8 cellular contexts compared by ENCODE assay signal in the genomic region with DNA sequence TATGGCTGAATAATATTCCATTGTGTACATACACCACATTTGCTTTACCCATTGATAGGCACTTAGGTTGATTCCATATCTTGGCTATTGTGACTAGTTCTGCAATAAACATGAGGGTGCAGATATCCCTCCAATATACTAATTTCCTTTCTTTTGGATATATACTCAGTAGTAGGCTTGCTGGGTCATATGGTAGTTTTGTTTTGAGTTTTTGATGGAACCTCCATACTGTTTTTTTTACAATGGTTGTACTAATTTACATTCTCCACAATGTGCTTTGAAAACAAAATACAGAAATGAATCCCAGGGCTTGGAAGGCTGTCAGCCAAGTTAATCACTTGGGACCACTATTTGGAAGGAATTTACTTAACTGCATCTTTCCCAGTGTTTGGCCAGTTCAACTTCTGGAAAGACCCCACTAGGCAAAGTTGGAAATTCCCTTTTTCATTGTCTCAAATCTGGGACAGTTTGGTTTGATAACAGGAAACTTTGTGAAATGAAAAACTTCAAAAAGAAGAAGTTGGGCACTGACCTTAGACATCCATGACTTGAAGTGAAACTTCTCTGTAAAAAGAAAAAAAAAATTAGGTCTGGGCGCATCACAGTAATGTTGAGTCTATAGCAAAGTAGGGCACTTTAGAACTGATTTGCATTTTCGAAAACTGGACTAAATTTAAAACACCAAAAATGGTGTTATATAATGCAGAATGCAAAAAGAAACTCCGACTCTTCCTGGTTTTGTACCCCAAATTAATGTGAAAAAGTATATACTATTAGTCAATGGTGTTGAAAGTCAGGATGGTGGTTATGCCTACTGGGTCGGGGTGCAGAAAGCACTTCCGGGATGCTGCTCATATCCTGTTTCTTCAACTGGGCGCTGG. TPM values are rescaled to one million over a fixed set of nuclear protein-coding genes. Genes with fewer than 3 reads are reported as not detected.
DNase-seq lines count a peak whose midpoint lies in the region; ATAC-seq and TF ChIP-seq lines count a peak whose summit lies in the region.

No MANE protein-coding gene starts in this region.

- ATAC-seq in GM21360 (IDR thresholded peaks at IDR 0.05; ENCODE audit: unreplicated experiment), result peak; percentile 50
- ATAC-seq in HG03565 (IDR thresholded peaks at IDR 0.05; ENCODE audit: unreplicated experiment), result peak; percentile 63
- ATAC-seq in omental fat pad (ENCODE audit: low FRiP score), result no peak

- TF ChIP-seq CTCF in GM13977 (IDR thresholded peaks at IDR 0.05; ENCODE audit: extremely low read depth, insufficient read depth, missing control alignments) (no peak), fibroblast of the aortic adventitia (IDR thresholded peaks at IDR 0.05; ENCODE audit: insufficient read depth, low read length) (no peak), omental fat pad (IDR thresholded peaks at IDR 0.05) (no peak)

- in situ Hi-C loops in GM13977 (cut with MboI; ENCODE audit: low pct_unique_long_range_greater_than_20kb, low sequenced_read_pairs, unreplicated experiment), result no loop called here

- DNase-seq in GM13977 (ENCODE audit: low spot score) (peak; percentile 74), fibroblast of the aortic adventitia (ENCODE audit: low read depth) (peak; percentile 28), NCI-H226 (no peak), NCI-H2081 treated with DMSO at 0.1 percent for 48 hours (lab: John Stamatoyannopoulos, UW) (no peak), DMS79 treated with DMSO at 0.1 percent for 48 hours (lab: John Stamatoyannopoulos, UW) (no peak), omental fat pad (ENCODE audit: low spot score) (no peak)

- no peak overlapping the region for H3K4me3 ChIP-seq in fibroblast of the aortic adventitia (ENCODE audit: low read depth, low read length)

RNA-seq across cellular contexts. Expression of a gene that starts 6.0 kb away (rescaled TPM):
- total RNA-seq in fibroblast of the aortic adventitia (ENCODE audit: low replicate concordance) (8.5 and 24.1 TPM in 2 replicates), omental fat pad (100 to 1,000 TPM; 110 to 351 (median 203) TPM)

Comparison
In these comparisons a context has a peak if more than half of its experiments do, and no peak if none do; other contexts are left out.
1. DNase-seq: peak in GM13977 (single experiment) and fibroblast of the aortic adventitia (single experiment); none in NCI-H226 (single experiment), NCI-H2081 treated with DMSO at 0.1 percent for 48 hours (single experiment), DMS79 treated with DMSO at 0.1 percent for 48 hours (single experiment) and omental fat pad (single experiment).